1 cellular context compared by ENCODE assay signal in the genomic region with DNA sequence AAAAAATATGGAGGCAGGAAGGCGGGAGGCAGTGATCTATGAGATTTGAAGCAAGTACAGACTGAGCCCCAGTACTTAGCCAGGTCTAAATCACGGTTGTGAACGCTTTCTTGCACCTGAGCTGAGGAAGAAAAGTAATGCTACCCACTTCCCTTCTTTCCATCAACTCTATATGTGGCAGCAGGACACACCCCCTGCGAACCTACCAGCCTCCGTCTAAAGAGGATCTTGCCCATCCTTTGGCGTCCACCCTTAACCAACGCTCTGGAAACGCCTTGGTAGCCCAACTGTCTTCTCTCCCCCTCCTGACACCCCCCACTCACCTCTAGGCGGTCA.
TF ChIP-seq lines count a peak whose summit lies in the region.

No MANE protein-coding gene starts in this region.

TF ChIP-seq in IMR-90, 13 proteins besides CTCF, POLR2A, EP300 and RAD21 (continued from another document):
- TF ChIP-seq, protein P1, sequence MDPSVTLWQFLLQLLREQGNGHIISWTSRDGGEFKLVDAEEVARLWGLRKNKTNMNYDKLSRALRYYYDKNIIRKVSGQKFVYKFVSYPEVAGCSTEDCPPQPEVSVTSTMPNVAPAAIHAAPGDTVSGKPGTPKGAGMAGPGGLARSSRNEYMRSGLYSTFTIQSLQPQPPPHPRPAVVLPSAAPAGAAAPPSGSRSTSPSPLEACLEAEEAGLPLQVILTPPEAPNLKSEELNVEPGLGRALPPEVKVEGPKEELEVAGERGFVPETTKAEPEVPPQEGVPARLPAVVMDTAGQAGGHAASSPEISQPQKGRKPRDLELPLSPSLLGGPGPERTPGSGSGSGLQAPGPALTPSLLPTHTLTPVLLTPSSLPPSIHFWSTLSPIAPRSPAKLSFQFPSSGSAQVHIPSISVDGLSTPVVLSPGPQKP (IDR thresholded peaks at IDR 0.05; ENCODE audit: borderline replicate concordance, low read depth, low read length), result no peak
- no peak for TF ChIP-seq MAFK (IDR thresholded peaks at IDR 0.05; ENCODE audit: low read depth, low read length)
- TF ChIP-seq MXI1 (IDR thresholded peaks at IDR 0.05; ENCODE audit: borderline replicate concordance, low read depth, low read length), result no peak
- no peak for TF ChIP-seq RCOR1 (IDR thresholded peaks at IDR 0.05; ENCODE audit: insufficient replicate concordance, low read length)
- TF ChIP-seq RFX5 (IDR thresholded peaks at IDR 0.05; ENCODE audit: low read depth, low read length), result no peak
- no peak for TF ChIP-seq SMC3 (IDR thresholded peaks at IDR 0.05; ENCODE audit: low read depth, low read length)
- TF ChIP-seq FOS (IDR thresholded peaks at IDR 0.05; ENCODE audit: low read depth, low read length), result no peak
- no peak for TF ChIP-seq CEBPB (IDR thresholded peaks at IDR 0.05; ENCODE audit: low read depth, low read length)
